Comparison of ENCODE assay signal across 12 cellular contexts in genomic region chr11:31804439-31805036, GRCh38. TPM values are rescaled to one million over a fixed set of nuclear protein-coding genes. Genes with fewer than 3 reads are reported as not detected.
DNase-seq lines count a peak whose midpoint lies in the region; ATAC-seq and TF ChIP-seq lines count a peak whose summit lies in the region.
"Had no signal": no experiment of that assay in that cellular context is flagged by ENCODE, and none has a peak within 500 bp of the region (broad histone marks: within the 10 kb centered on the region; RNA-seq: fewer than 3 reads in every experiment).

No MANE protein-coding gene starts in this region.

- H3K36me3 ChIP-seq in CD4-positive, CD25-positive, alpha-beta regulatory T cell (ENCODE audit: control insufficient read depth, insufficient read depth, low read length): no peaks in the 10 kb centered on the region
- H3K36me3 ChIP-seq in GM23338 (ENCODE audit: insufficient read depth): no peaks in the 10 kb centered on the region
- H3K36me3 ChIP-seq: left lung had no signal

- peak overlapping the region; percentile 68 to 81 (median 70) for H3K4me3 Mint-ChIP-seq in CD4-positive, CD25-positive, alpha-beta regulatory T cell
- H3K4me3 Mint-ChIP-seq in GM23338: peak overlapping the region; percentile 65
- H3K4me3 Mint-ChIP-seq in central memory CD8-positive, alpha-beta T cell: peak overlapping the region; percentile 40
- H3K4me3 Mint-ChIP-seq in natural killer cell treated with Interleukin-12 subunit alpha and Interleukin-12 subunit beta and Interleukin-15 and Interleukin-18, amount 100 ng/mL, for 72 hours: peak overlapping the region; percentile 62

- no peaks in the 10 kb centered on the region for H3K36me3 Mint-ChIP-seq in CD4-positive, CD25-positive, alpha-beta regulatory T cell
- H3K36me3 Mint-ChIP-seq in GM23338 (ENCODE audit: low read depth): peaks cover 1% of the 10 kb centered on the region; the same call in 1 of the 3 replicates
- peaks cover 3% of the 10 kb centered on the region for H3K36me3 Mint-ChIP-seq in central memory CD8-positive, alpha-beta T cell (ENCODE audit: insufficient read depth)
- peaks cover 41% of the 10 kb centered on the region for H3K36me3 Mint-ChIP-seq in natural killer cell treated with Interleukin-12 subunit alpha and Interleukin-12 subunit beta and Interleukin-15 and Interleukin-18, amount 100 ng/mL, for 72 hours

- H3K9me2 ChIP-seq in GM23338 (ENCODE audit: insufficient read depth): no peaks in the 10 kb centered on the region

- peaks cover 9 to 28% of the 10 kb centered on the region in 2 experiments for H3K9me3 ChIP-seq in CD4-positive, CD25-positive, alpha-beta regulatory T cell (ENCODE audit: control insufficient read depth in 2 of 2, low read length in 2 of 2)
- H3K9me3 ChIP-seq: left lung had no signal

- peak overlapping the region; percentile 7 for H3K4me3 ChIP-seq in CD4-positive, CD25-positive, alpha-beta regulatory T cell (ENCODE audit: low read depth, low read length)
- H3K4me3 ChIP-seq in GM23338: peak overlapping the region; percentile 58
- H3K4me3 ChIP-seq: K562, left lung had no signal

- peaks cover 58% of the 10 kb centered on the region for H3F3A ChIP-seq in GM23338 (replicated peaks; ENCODE audit: low read depth)

- no peaks in the 10 kb centered on the region for H3K79me2 ChIP-seq in GM23338 (replicated peaks; ENCODE audit: insufficient read depth)

- peaks cover 93% of the 10 kb centered on the region for H3K27me3 Mint-ChIP-seq in CD4-positive, CD25-positive, alpha-beta regulatory T cell
- peaks cover 99% of the 10 kb centered on the region for H3K27me3 Mint-ChIP-seq in GM23338 (ENCODE audit: insufficient read depth, low read depth, poor library complexity)
- H3K27me3 Mint-ChIP-seq in central memory CD8-positive, alpha-beta T cell: peaks cover 90% of the 10 kb centered on the region
- peaks cover 76 to 86% of the 10 kb centered on the region in 2 donors for H3K27me3 Mint-ChIP-seq in natural killer cell treated with Interleukin-12 subunit alpha and Interleukin-12 subunit beta and Interleukin-15 and Interleukin-18, amount 100 ng/mL, for 72 hours

- peaks cover 70% of the 10 kb centered on the region for H3K27me3 ChIP-seq in CD4-positive, CD25-positive, alpha-beta regulatory T cell (ENCODE audit: control insufficient read depth, insufficient read depth, low read length)
- peaks cover 100% of the 10 kb centered on the region for H3K27me3 ChIP-seq in GM23338 (ENCODE audit: insufficient read depth)

- peak overlapping the region; percentile 74 for H3K4me2 ChIP-seq in GM23338

- H3K27ac ChIP-seq in CD4-positive, CD25-positive, alpha-beta regulatory T cell (ENCODE audit: insufficient read depth, low read length, poor library complexity, severe bottlenecking): no peak overlapping the region
- no peak overlapping the region for H3K27ac ChIP-seq in GM23338 (ENCODE audit: low read depth)
- H3K27ac ChIP-seq: left lung had no signal

- peak overlapping the region in 1 of 3 donors; percentile 23 for H3K27ac Mint-ChIP-seq in CD4-positive, CD25-positive, alpha-beta regulatory T cell
- no peak overlapping the region for H3K27ac Mint-ChIP-seq in GM23338
- no peak overlapping the region for H3K27ac Mint-ChIP-seq in central memory CD8-positive, alpha-beta T cell (ENCODE audit: low read depth)
- no peak overlapping the region for H3K27ac Mint-ChIP-seq in natural killer cell treated with Interleukin-12 subunit alpha and Interleukin-12 subunit beta and Interleukin-15 and Interleukin-18, amount 100 ng/mL, for 72 hours

- TF ChIP-seq CTCF in GM23338 (conservative IDR thresholded peaks at IDR 0.05; ENCODE audit: low read depth in 2 of 2): no peak

- peaks cover 19 to 69% (median 41%) of the 10 kb centered on the region in 4 donors for H3K4me1 Mint-ChIP-seq in CD4-positive, CD25-positive, alpha-beta regulatory T cell
- H3K4me1 Mint-ChIP-seq in GM23338: peaks cover 70% of the 10 kb centered on the region
- peaks cover 38% of the 10 kb centered on the region for H3K4me1 Mint-ChIP-seq in central memory CD8-positive, alpha-beta T cell
- H3K4me1 Mint-ChIP-seq in natural killer cell treated with Interleukin-12 subunit alpha and Interleukin-12 subunit beta and Interleukin-15 and Interleukin-18, amount 100 ng/mL, for 72 hours (ENCODE audit: low read depth in 2 of 2): peaks cover 46% of the 10 kb centered on the region in 2 donors

- H4K20me1 ChIP-seq in GM23338 (replicated peaks; ENCODE audit: insufficient read depth): peaks cover 29% of the 10 kb centered on the region

- H2AFZ ChIP-seq in GM23338: peak overlapping the region; percentile 84

- ATAC-seq in CD4-positive, CD25-positive, alpha-beta regulatory T cell (ENCODE audit: low read depth in 2 of 2): no peak
- no peak for ATAC-seq in GM23338
- no peak for ATAC-seq in central memory CD8-positive, alpha-beta T cell (replicated peaks; ENCODE audit: extremely low read depth, poor library complexity, severe bottlenecking)
- no peak for ATAC-seq in natural killer cell treated with Interleukin-12 subunit alpha and Interleukin-12 subunit beta and Interleukin-15 and Interleukin-18, amount 100 ng/mL, for 72 hours
- no peak for ATAC-seq in GM21423 (IDR thresholded peaks at IDR 0.05; ENCODE audit: unreplicated experiment)
- ATAC-seq: K562, left lung had no signal

- DNase-seq in CD4-positive, CD25-positive, alpha-beta regulatory T cell: no peak
- DNase-seq in GM23338 (ENCODE audit: low spot score) (peak; percentile 65), T-helper 9 cell (no peak), dedifferentiated amniotic fluid mesenchymal stem cell (ENCODE audit: extremely low spot score) (no peak), NOMO-1 treated with DMSO at 0.1 percent for 48 hours (lab: John Stamatoyannopoulos, UW; ENCODE audit: unreplicated experiment) (no peak)
- peak in 1 of 2 donors; percentile 7 for DNase-seq in central memory CD8-positive, alpha-beta T cell (ENCODE audit: low spot score in 2 of 2)
- DNase-seq in natural killer cell treated with Interleukin-12 subunit alpha and Interleukin-12 subunit beta and Interleukin-15 and Interleukin-18, amount 100 ng/mL, for 72 hours (ENCODE audit: low spot score): no peak
- DNase-seq: effector CD8-positive, alpha-beta T cell; stimulated activated CD4-positive, alpha-beta T cell treated with anti-CD3 and anti-CD28 coated beads, Interleukin-2, amount 100 ng/mL, for 48 hours had no signal

- H3K4me1 ChIP-seq in CD4-positive, CD25-positive, alpha-beta regulatory T cell (ENCODE audit: control insufficient read depth, insufficient read depth, low read length, poor library complexity, severe bottlenecking): peaks cover 31% of the 10 kb centered on the region
- H3K4me1 ChIP-seq in GM23338 (ENCODE audit: insufficient read depth): peaks cover 78% of the 10 kb centered on the region

- peaks cover 0 to 39% (median 8%) of the 10 kb centered on the region in 7 donors for H3K9me3 Mint-ChIP-seq in CD4-positive, CD25-positive, alpha-beta regulatory T cell
- peaks cover 10% of the 10 kb centered on the region; the same call in 2 of the 3 replicates for H3K9me3 Mint-ChIP-seq in GM23338
- no peaks in the 10 kb centered on the region for H3K9me3 Mint-ChIP-seq in central memory CD8-positive, alpha-beta T cell
- H3K9me3 Mint-ChIP-seq in natural killer cell treated with Interleukin-12 subunit alpha and Interleukin-12 subunit beta and Interleukin-15 and Interleukin-18, amount 100 ng/mL, for 72 hours: peaks cover 4% of the 10 kb centered on the region

TF ChIP-seq in GM23338, 12 proteins besides CTCF, POLR2A, EP300 and RAD21:
- TF ChIP-seq JUNB (IDR thresholded peaks at IDR 0.05; ENCODE audit: unreplicated experiment) (no peak), NANOG (IDR thresholded peaks at IDR 0.05; ENCODE audit: borderline replicate concordance) (no peak), EZH2 (IDR thresholded peaks at IDR 0.05; ENCODE audit: low read depth, unreplicated experiment) (peak; percentile 97), STAT1 (IDR thresholded peaks at IDR 0.05; ENCODE audit: unreplicated experiment) (no peak)

RNA-seq across cellular contexts. Expression of gene PAX6, which starts 6.6 kb away (rescaled TPM):
- total RNA-seq in CD4-positive, CD25-positive, alpha-beta regulatory T cell: not detected
- polyA plus RNA-seq in CD4-positive, CD25-positive, alpha-beta regulatory T cell: not detected
- 0.17 and 1.0 TPM in 2 replicates for total RNA-seq in GM23338 (2014; rRNA removed; shearing (Covaris generic))
- polyA plus RNA-seq in GM23338 (2016; fragmentation: Nextera tagmentation; extraction: Ambion mirVana): 0.24 and 0.45 TPM in 2 replicates
- total RNA-seq in natural killer cell treated with Interleukin-12 subunit alpha and Interleukin-12 subunit beta and Interleukin-15 and Interleukin-18, amount 100 ng/mL, for 72 hours: not detected
- total RNA-seq: left lung had no signal
